ENCODE assay signal across 8 cellular contexts in genomic region chr4:15653864-15654391, GRCh38. TPM values are rescaled to one million over a fixed set of nuclear protein-coding genes. Genes with fewer than 3 reads are reported as not detected.
DNase-seq lines count a peak whose midpoint lies in the region; ATAC-seq, FAIRE-seq and TF ChIP-seq lines count a peak whose summit lies in the region.

No MANE protein-coding gene starts in this region.

- TF ChIP-seq CTCF in GM12878 (IDR thresholded peaks at IDR 0.05 in 2 of 3, conservative IDR thresholded peaks at IDR 0.05 in 1 of 3; ENCODE audit: control insufficient read depth in 2 of 3, extremely low read depth in 1 of 3, insufficient read depth in 1 of 3, low read depth in 3 of 3, low read length in 3 of 3) (no peak), smooth muscle cell (IDR thresholded peaks at IDR 0.05; ENCODE audit: borderline replicate concordance, insufficient read depth, poor library complexity, severe bottlenecking) (no peak)

- H3K79me2 ChIP-seq in GM12878 (ENCODE audit: control insufficient read depth, insufficient read depth, low read length) = peaks cover 59% of the 10 kb centered on the region
- peaks cover 56% of the 10 kb centered on the region for H3K79me2 ChIP-seq in smooth muscle cell (ENCODE audit: low read depth)

- CTCF ChIA-PET in GM12878 (lab: Yijun Ruan, JAX) = interaction anchor here (0.7 to 4.7 kb wide), 13 partner anchors 8 to 1999 kb away, joined by 3 to 23 read pairs (median 4); partner anchors contain the start of gene FAM200B

- TF ChIP-seq RAD21 in GM12878 (IDR thresholded peaks at IDR 0.05; ENCODE audit: insufficient read depth, low read depth, low read length) = no peak

- ATAC-seq in GM21825 (IDR thresholded peaks at IDR 0.05; ENCODE audit: unreplicated experiment) (peak; percentile 27), GM12878 (peak; percentile 64), HG02623 (IDR thresholded peaks at IDR 0.05; ENCODE audit: unreplicated experiment) (no peak)

- no peak for TF ChIP-seq POLR2A in GM12878 (IDR thresholded peaks at IDR 0.05; ENCODE audit: low read depth, low read length)

- SMC1A ChIA-PET in GM12878 (lab: Charles Lee; ENCODE audit: uncharacterized antibody, unreplicated experiment) = interaction anchor here (0.5 to 4.0 kb wide), 8 partner anchors 12 to 545 kb away, joined by 3 to 34 read pairs (median 4); partner anchors contain the start of gene FAM200B

- peaks cover 24% of the 10 kb centered on the region for H3K4me1 ChIP-seq in GM12878 (ENCODE audit: control insufficient read depth, insufficient read depth, low read length)
- H3K4me1 ChIP-seq in smooth muscle cell (ENCODE audit: low read depth) = peaks cover 51% of the 10 kb centered on the region

- POLR2A ChIA-PET in GM12878 (lab: Charles Lee) = interaction anchor here (0.7 to 2.6 kb wide), 8 partner anchors 18 to 668 kb away, joined by 3 to 15 read pairs (median 3); partner anchors contain the start of gene FAM200B

- FAIRE-seq in GM12878 (lab: Jason Lieb, UNC) = no peak

- H2AFZ ChIP-seq in GM12878 (ENCODE audit: control insufficient read depth, low read depth, low read length) (peak overlapping the region; percentile 1; the same call in 1 of the 2 replicates), smooth muscle cell (ENCODE audit: low read depth) (peak overlapping the region; percentile 8)

- TF ChIP-seq EP300 in GM12878 (IDR thresholded peaks at IDR 0.05; ENCODE audit: borderline replicate concordance in 1 of 2, control insufficient read depth in 1 of 2, low read depth in 2 of 2, low read length in 2 of 2) = no peak

- H3K4me3 ChIP-seq in GM12878 = peak overlapping the region; percentile 84
- peak overlapping the region; percentile 70 for H3K4me3 ChIP-seq in smooth muscle cell

- TSS peak; percentile 66 for BruUV-seq in GM12878 (replicated peaks; lab: Mats Ljungman, UMichigan)

- RAD21 ChIA-PET in GM12878 (lab: Charles Lee; ENCODE audit: unreplicated experiment) = interaction anchor here (0.5 to 3.3 kb wide), 6 partner anchors 16 to 118 kb away, joined by 3 to 13 read pairs (median 4); partner anchors contain the start of gene FAM200B

- DNase-seq in ELR (ENCODE audit: low read depth) (peak; percentile 68), NCI-H2227 (lab: John Stamatoyannopoulos, UW; ENCODE audit: unreplicated experiment) (peak; percentile 38), GM12878 (ENCODE audit: low read depth, low spot score) (no peak), iPS-NIHi7 (ENCODE audit: extremely low spot score) (peak; percentile 10), smooth muscle cell (lab: John Stamatoyannopoulos, UW; ENCODE audit: unreplicated experiment) (no peak)
- no peak for DNase-seq in stimulated activated CD4-positive, alpha-beta T cell treated with anti-CD3 and anti-CD28 coated beads, Interleukin-2, amount 100 ng/mL, for 24 hours

- in situ Hi-C loops in GM12878 (cut with MboI) = loop anchor here (5.0 to 10.0 kb wide), 2 partner anchors 417 to 649 kb away; partner anchors contain the start of gene CPEB2

- peaks cover 22% of the 10 kb centered on the region for H3F3A ChIP-seq in smooth muscle cell (ENCODE audit: low read depth)

- 5% methylated on average over 4 of the region's 4 CpGs for WGBS in GM12878 (ENCODE audit: insufficient coverage, insufficient replicate concordance, low lambda C conversion rate, missing lambda C conversion rate)
- 3% methylated on average over 4 of the region's 4 CpGs for WGBS in smooth muscle cell (ENCODE audit: low lambda C conversion rate)

- H3K9me3 ChIP-seq in GM12878 (replicated peaks; ENCODE audit: control insufficient read depth, insufficient read depth, low read length) = no peaks in the 10 kb centered on the region
- H3K9me3 ChIP-seq in smooth muscle cell (replicated peaks; ENCODE audit: low read depth) = no peaks in the 10 kb centered on the region

- H3K27ac ChIP-seq in GM12878 (ENCODE audit: control insufficient read depth, insufficient read depth) (peak overlapping the region; percentile 95), smooth muscle cell (ENCODE audit: low read depth) (peak overlapping the region; percentile 96)

- H3K27me3 ChIP-seq in GM12878 (replicated peaks in 1 of 2; ENCODE audit: control insufficient read depth in 2 of 2, insufficient read depth in 2 of 2, low read length in 1 of 2) (no peaks in the 10 kb centered on the region), smooth muscle cell (ENCODE audit: low read depth) (no peaks in the 10 kb centered on the region)

- no peaks in the 10 kb centered on the region for H3K36me3 ChIP-seq in GM12878 (ENCODE audit: control insufficient read depth in 2 of 2, insufficient read depth in 2 of 2, low read length in 1 of 2)
- H3K36me3 ChIP-seq in smooth muscle cell (ENCODE audit: low read depth) = no peaks in the 10 kb centered on the region

- peak overlapping the region; percentile 95 for H3K4me2 ChIP-seq in GM12878 (ENCODE audit: control insufficient read depth, insufficient read depth)
- peak overlapping the region; percentile 90 for H3K4me2 ChIP-seq in smooth muscle cell

- H4K20me1 ChIP-seq in GM12878 (ENCODE audit: control insufficient read depth, insufficient read depth) (no peaks in the 10 kb centered on the region), smooth muscle cell (ENCODE audit: low read depth) (peaks cover 51% of the 10 kb centered on the region)

- intact Hi-C loops in GM12878 (cut with micrococcal nuclease; ENCODE audit: unreplicated experiment) = loop anchor here (5.0 to 10.0 kb wide), 3 partner anchors 121 to 1489 kb away; partner anchors contain the start of genes CD38 and CPEB2

- H3K9ac ChIP-seq in GM12878 (ENCODE audit: control insufficient read depth, insufficient read depth, low read length) (peak overlapping the region; percentile 89), smooth muscle cell (ENCODE audit: low read depth) (peak overlapping the region; percentile 72)

TF ChIP-seq in GM12878, 131 proteins besides CTCF, POLR2A, EP300 and RAD21 (continues in another document):
- TF ChIP-seq SP1 (IDR thresholded peaks at IDR 0.05; ENCODE audit: low read depth, low read length) = no peak

RNA-seq across cellular contexts. Expression of gene FBXL5, which starts 1.2 kb away (rescaled TPM):
- 85.8 and 87.6 TPM in 2 replicates for total RNA-seq in GM12878 (2013; cell fraction: nucleolus; rRNA removed)
- total RNA-seq in GM12878 (2014; rRNA removed) = 39.5 and 42.5 TPM in 2 replicates
- 34.7 and 36.7 TPM in 2 replicates for total RNA-seq in GM12878 (2014; rRNA removed; fragmentation: Illumina TruSeq; extraction: Trizol)
- total RNA-seq in GM12878 (2021) = 30.7 and 31.9 TPM in 2 replicates
- polyA plus RNA-seq in GM12878 (2011; ENCODE audit: low read depth) = 16.1 TPM
- polyA plus RNA-seq in GM12878 (2011; rRNA removed) = 46.2 and 69.1 TPM in 2 replicates
- 16.0 and 16.8 TPM in 2 replicates for polyA plus RNA-seq in GM12878 (2011; cell fraction: cytosol; rRNA removed)
- polyA plus RNA-seq in GM12878 (2011; cell fraction: nucleus; rRNA removed) = 25.3 and 25.8 TPM in 2 replicates
- polyA plus RNA-seq in GM12878 (2012) = 19.4 and 23.9 TPM in 2 replicates
- polyA plus RNA-seq in GM12878 (2014; fragmentation: Illumina TruSeq; extraction: Trizol) = 25.1 and 36.0 TPM in 2 replicates
- 10 to 100 TPM; 10.1 to 12.3 TPM for polyA plus RNA-seq in GM12878 (2014; fragmentation: Nextera tagmentation; extraction: Ambion mirVana)
- polyA plus RNA-seq in GM12878 (2014; rRNA removed) = 23.8 and 32.3 TPM in 2 replicates
- 10 to 100 TPM; 42.2 to 44.5 TPM for polyA plus RNA-seq in GM12878 (2016; fragmentation: Nextera tagmentation; extraction: Ambion mirVana)
- polyA minus RNA-seq in GM12878 (2011; rRNA and poly(A)+ RNA removed) = 42.7 and 60.0 TPM in 2 replicates
- 17.5 and 18.0 TPM in 2 replicates for polyA minus RNA-seq in GM12878 (2011; cell fraction: cytosol; rRNA and poly(A)+ RNA removed)
- 54.8 and 81.6 TPM in 2 replicates for polyA minus RNA-seq in GM12878 (2011; cell fraction: nucleus; rRNA and poly(A)+ RNA removed)
- total RNA-seq in smooth muscle cell = 94.6 and 109 TPM in 2 replicates
- polyA plus RNA-seq in smooth muscle cell = 47.0 and 50.1 TPM in 2 replicates

RNA-seq across cellular contexts. Expression of gene FAM200B, which starts 27.7 kb away (rescaled TPM):
- 17.9 and 19.0 TPM in 2 replicates for total RNA-seq in GM12878 (2013; cell fraction: nucleolus; rRNA removed)
- total RNA-seq in GM12878 (2014; rRNA removed) (13.8 and 19.7 TPM in 2 replicates), GM12878 (2014; rRNA removed; fragmentation: Illumina TruSeq; extraction: Trizol) (21.2 and 26.6 TPM in 2 replicates), GM12878 (2021) (14.9 and 15.9 TPM in 2 replicates), smooth muscle cell (24.1 and 51.7 TPM in 2 replicates)
- 12.7 TPM for polyA plus RNA-seq in GM12878 (2011; ENCODE audit: low read depth)
- polyA plus RNA-seq in GM12878 (2011; rRNA removed) (14.2 and 20.3 TPM in 2 replicates), GM12878 (2014; fragmentation: Illumina TruSeq; extraction: Trizol) (36.4 and 37.1 TPM in 2 replicates), GM12878 (2014; fragmentation: Nextera tagmentation; extraction: Ambion mirVana) (10 to 100 TPM; 24.4 to 27.0 TPM), GM12878 (2014; rRNA removed) (20.1 and 22.1 TPM in 2 replicates), GM12878 (2016; fragmentation: Nextera tagmentation; extraction: Ambion mirVana) (10 to 100 TPM; 42.2 to 48.5 TPM), smooth muscle cell (49.8 and 52.1 TPM in 2 replicates)
- 6.2 and 8.0 TPM in 2 replicates for polyA plus RNA-seq in GM12878 (2011; cell fraction: cytosol; rRNA removed)
- 15.3 and 20.2 TPM in 2 replicates for polyA plus RNA-seq in GM12878 (2011; cell fraction: nucleus; rRNA removed)
- 18.3 and 23.1 TPM in 2 replicates for polyA plus RNA-seq in GM12878 (2012)
- polyA minus RNA-seq in GM12878 (2011; rRNA and poly(A)+ RNA removed) = 4.0 and 8.6 TPM in 2 replicates
- 3.6 and 5.2 TPM in 2 replicates for polyA minus RNA-seq in GM12878 (2011; cell fraction: cytosol; rRNA and poly(A)+ RNA removed)
- 10.8 and 16.6 TPM in 2 replicates for polyA minus RNA-seq in GM12878 (2011; cell fraction: nucleus; rRNA and poly(A)+ RNA removed)

RNA-seq across cellular contexts. Expression of gene BST1, which starts 48.9 kb away (rescaled TPM):
- total RNA-seq in GM12878 (2013; cell fraction: nucleolus; rRNA removed) = not detected in 2 replicates
- total RNA-seq in GM12878 (2014; rRNA removed) (0.11 TPM in 1 of 2 replicates, not detected in the other), GM12878 (2014; rRNA removed; fragmentation: Illumina TruSeq; extraction: Trizol) (0.31 TPM in 1 of 2 replicates, not detected in the other), GM12878 (2021) (0.31 and 0.32 TPM in 2 replicates), smooth muscle cell (4.8 and 5.2 TPM in 2 replicates)
- polyA plus RNA-seq in GM12878 (2011; ENCODE audit: low read depth) = not detected
- polyA plus RNA-seq in GM12878 (2011; rRNA removed) (0.04 TPM in 1 of 2 replicates, not detected in the other), GM12878 (2014; fragmentation: Illumina TruSeq; extraction: Trizol) (0.25 TPM in 1 of 2 replicates, not detected in the other), GM12878 (2014; fragmentation: Nextera tagmentation; extraction: Ambion mirVana) (under 1 TPM; 0.09 to 0.10 TPM), GM12878 (2014; rRNA removed) (0.08 TPM in 1 of 2 replicates, not detected in the other), GM12878 (2016; fragmentation: Nextera tagmentation; extraction: Ambion mirVana) (under 1 TPM; 0.11 to 0.42 TPM), smooth muscle cell (5.2 and 9.6 TPM in 2 replicates)
- polyA plus RNA-seq in GM12878 (2011; cell fraction: cytosol; rRNA removed) = 0.03 and 0.07 TPM in 2 replicates
- polyA plus RNA-seq in GM12878 (2011; cell fraction: nucleus; rRNA removed) = not detected in 2 replicates
- polyA plus RNA-seq in GM12878 (2012) = 0.07 TPM in 1 of 2 replicates, not detected in the other
- polyA minus RNA-seq in GM12878 (2011; rRNA and poly(A)+ RNA removed) = not detected in 2 replicates
- polyA minus RNA-seq in GM12878 (2011; cell fraction: cytosol; rRNA and poly(A)+ RNA removed) = not detected in 2 replicates
- not detected in 2 replicates for polyA minus RNA-seq in GM12878 (2011; cell fraction: nucleus; rRNA and poly(A)+ RNA removed)

Comparison
In these comparisons a context has a peak if more than half of its experiments do, and no peak if none do; other contexts are left out.
1. DNase-seq: peak in ELR (single experiment), NCI-H2227 (single experiment) and iPS-NIHi7 (single experiment); none in GM12878 (single experiment), smooth muscle cell (single experiment) and stimulated activated CD4-positive, alpha-beta T cell treated with anti-CD3 and anti-CD28 coated beads, Interleukin-2, amount 100 ng/mL, for 24 hours (0 of 2).